In genomic region chr3:125085166-125085565, GRCh38 we compare ENCODE assay signal across 33 cellular contexts.
"Had no signal": no experiment of that assay in that cellular context is flagged by ENCODE, and none has a peak within 500 bp of the region (broad histone marks: within the 10 kb centered on the region; RNA-seq: fewer than 3 reads in every experiment).

No MANE protein-coding gene starts in this region.

- DNase-seq: activated CD4-positive, alpha-beta memory T cell treated with anti-CD3 and anti-CD28 coated beads for 36 hours; activated CD4-positive, alpha-beta T cell treated with anti-CD3 and anti-CD28 coated beads for 36 hours; activated CD4-positive, alpha-beta T cell treated with anti-CD3 and anti-CD28 coated beads, Interleukin-2, amount 10 ng/mL, durations not matched to agents 24 days and 14 days; activated CD4-positive, CD25-positive, alpha-beta regulatory T cell; activated CD4-positive, CD25-positive, alpha-beta regulatory T cell treated with anti-CD3 and anti-CD28 coated beads, Interleukin-2, amount 50 U/mL, for 72 hours; activated CD8-positive, alpha-beta memory T cell treated with anti-CD3 and anti-CD28 coated beads, Interleukin-2, amount 10 ng/mL, durations not matched to agents 7 days and 5 days; activated CD8-positive, alpha-beta memory T cell treated with anti-CD3 and anti-CD28 coated beads, Interleukin-2, amount 50 U/mL, for 4 hours; activated CD8-positive, alpha-beta T cell treated with anti-CD3 and anti-CD28 coated beads, Interleukin-2, amount 10 ng/mL, durations not matched to agents 7 days and 5 days; activated effector memory CD4-positive, alpha-beta T cell treated with anti-CD3 and anti-CD28 coated beads, Interleukin-2, amount 50 U/mL, for 16 hours; activated naive CD4-positive, alpha-beta T cell treated with anti-CD3 and anti-CD28 coated beads for 36 hours; activated naive CD8-positive, alpha-beta T cell treated with anti-CD3 and anti-CD28 coated beads for 36 hours; activated naive CD8-positive, alpha-beta T cell treated with anti-CD3 and anti-CD28 coated beads, Interleukin-2, amount 50 U/mL, for 24 hours; activated T-cell treated with anti-CD3 and anti-CD28 coated beads, Interleukin-2, amount 50 U/mL, for 1 hour; activated T-cell treated with anti-CD3 and anti-CD28 coated beads, Interleukin-2, amount 50 U/mL, for 48 hours; adrenal gland; amygdala; aorta; body of pancreas; caudate nucleus; colonic mucosa; effector CD8-positive, alpha-beta T cell; esophagus squamous epithelium; foreskin melanocyte; T-helper 1 cell; T-helper 17 cell; T1000 had no signal

- H3K27ac Mint-ChIP-seq: activated CD4-positive, alpha-beta memory T cell treated with anti-CD3 and anti-CD28 coated beads for 36 hours; activated CD4-positive, alpha-beta T cell treated with anti-CD3 and anti-CD28 coated beads for 36 hours; activated CD4-positive, alpha-beta T cell treated with anti-CD3 and anti-CD28 coated beads, Interleukin-2, amount 10 ng/mL, durations not matched to agents 24 days and 14 days; activated CD8-positive, alpha-beta memory T cell treated with anti-CD3 and anti-CD28 coated beads, Interleukin-2, amount 10 ng/mL, durations not matched to agents 7 days and 5 days; activated CD8-positive, alpha-beta T cell treated with anti-CD3 and anti-CD28 coated beads, Interleukin-2, amount 10 ng/mL, durations not matched to agents 7 days and 5 days; activated naive CD4-positive, alpha-beta T cell treated with anti-CD3 and anti-CD28 coated beads for 36 hours; activated naive CD4-positive, alpha-beta T cell treated with anti-CD3 and anti-CD28 coated beads, Interleukin-2, amount 50 U/mL, for 24 hours; activated naive CD8-positive, alpha-beta T cell treated with anti-CD3 and anti-CD28 coated beads for 36 hours; activated naive CD8-positive, alpha-beta T cell treated with anti-CD3 and anti-CD28 coated beads, Interleukin-2, amount 50 U/mL, for 24 hours; activated T-helper 1 cell treated with anti-CD3 and anti-CD28 coated beads, Interleukin-12 subunit alpha, Interleukin-12 subunit beta, Interleukin-2, Interleukin-4 antibody, amounts not matched to agents 30 ng/mL and 10 ng/mL and 1 ng/mL, durations not matched to agents 14 hours and 24 hours and 36 hours; activated T-helper 2 cell treated with anti-CD3 and anti-CD28 coated beads, Interferon-gamma antibody, Interleukin-2, Interleukin-4, amounts not matched to agents 10 μg/mL and 5 μg/mL and 100 μg/mL, durations not matched to agents 14 hours and 24 hours and 36 hours; T-helper 17 cell; T-helper 2 cell treated with Interferon-gamma antibody and Interleukin-4, amounts not matched to agents 5 μg/mL and 100 μg/mL, for 36 hours had no signal

- FAIRE-seq: endometrium had no signal

- H3K9me3 ChIP-seq: adrenal gland, body of pancreas, colonic mucosa, esophagus squamous epithelium, gastroesophageal sphincter had no signal

- H3K9me3 Mint-ChIP-seq: activated CD4-positive, alpha-beta memory T cell treated with anti-CD3 and anti-CD28 coated beads for 36 hours; activated CD4-positive, alpha-beta T cell treated with anti-CD3 and anti-CD28 coated beads, Interleukin-2, amount 10 ng/mL, durations not matched to agents 24 days and 14 days; activated naive CD4-positive, alpha-beta T cell treated with anti-CD3 and anti-CD28 coated beads for 36 hours; activated naive CD4-positive, alpha-beta T cell treated with anti-CD3 and anti-CD28 coated beads, Interleukin-2, amount 50 U/mL, for 24 hours; activated naive CD8-positive, alpha-beta T cell treated with anti-CD3 and anti-CD28 coated beads for 36 hours; activated naive CD8-positive, alpha-beta T cell treated with anti-CD3 and anti-CD28 coated beads, Interleukin-2, amount 50 U/mL, for 24 hours; activated T-helper 1 cell treated with anti-CD3 and anti-CD28 coated beads, Interleukin-12 subunit alpha, Interleukin-12 subunit beta, Interleukin-2, Interleukin-4 antibody, amounts not matched to agents 30 ng/mL and 10 ng/mL and 1 ng/mL, durations not matched to agents 14 hours and 24 hours and 36 hours; activated T-helper 2 cell treated with anti-CD3 and anti-CD28 coated beads, Interferon-gamma antibody, Interleukin-2, Interleukin-4, amounts not matched to agents 10 μg/mL and 5 μg/mL and 100 μg/mL, durations not matched to agents 14 hours and 24 hours and 36 hours; T-helper 2 cell treated with Interferon-gamma antibody and Interleukin-4, amounts not matched to agents 5 μg/mL and 100 μg/mL, for 36 hours had no signal

- H3K27ac ChIP-seq: adrenal gland, body of pancreas, colonic mucosa, epithelial cell of prostate, esophagus squamous epithelium, gastroesophageal sphincter had no signal

- H3K27me3 Mint-ChIP-seq: activated CD4-positive, alpha-beta T cell treated with anti-CD3 and anti-CD28 coated beads for 36 hours; activated naive CD4-positive, alpha-beta T cell treated with anti-CD3 and anti-CD28 coated beads, Interleukin-2, amount 50 U/mL, for 24 hours; activated naive CD8-positive, alpha-beta T cell treated with anti-CD3 and anti-CD28 coated beads for 36 hours; T-helper 17 cell had no signal

- H3K36me3 ChIP-seq: adrenal gland, colonic mucosa, gastroesophageal sphincter had no signal

- H3K4me3 Mint-ChIP-seq: activated CD4-positive, alpha-beta memory T cell treated with anti-CD3 and anti-CD28 coated beads for 36 hours; activated CD4-positive, alpha-beta T cell treated with anti-CD3 and anti-CD28 coated beads for 36 hours; activated CD4-positive, alpha-beta T cell treated with anti-CD3 and anti-CD28 coated beads, Interleukin-2, amount 10 ng/mL, durations not matched to agents 24 days and 14 days; activated CD8-positive, alpha-beta memory T cell treated with anti-CD3 and anti-CD28 coated beads, Interleukin-2, amount 10 ng/mL, durations not matched to agents 7 days and 5 days; activated CD8-positive, alpha-beta T cell treated with anti-CD3 and anti-CD28 coated beads, Interleukin-2, amount 10 ng/mL, durations not matched to agents 7 days and 5 days; activated naive CD4-positive, alpha-beta T cell treated with anti-CD3 and anti-CD28 coated beads for 36 hours; activated naive CD4-positive, alpha-beta T cell treated with anti-CD3 and anti-CD28 coated beads, Interleukin-2, amount 50 U/mL, for 24 hours; activated naive CD8-positive, alpha-beta T cell treated with anti-CD3 and anti-CD28 coated beads for 36 hours; activated naive CD8-positive, alpha-beta T cell treated with anti-CD3 and anti-CD28 coated beads, Interleukin-2, amount 50 U/mL, for 24 hours; activated T-helper 1 cell treated with anti-CD3 and anti-CD28 coated beads, Interleukin-12 subunit alpha, Interleukin-12 subunit beta, Interleukin-2, Interleukin-4 antibody, amounts not matched to agents 30 ng/mL and 10 ng/mL and 1 ng/mL, durations not matched to agents 14 hours and 24 hours and 36 hours; T-helper 17 cell; T-helper 2 cell treated with Interferon-gamma antibody and Interleukin-4, amounts not matched to agents 5 μg/mL and 100 μg/mL, for 36 hours had no signal

- H3K27me3 ChIP-seq: adrenal gland, body of pancreas, colonic mucosa, esophagus squamous epithelium, gastroesophageal sphincter had no signal

- H3K4me1 ChIP-seq: adrenal gland, body of pancreas, colonic mucosa, esophagus squamous epithelium, gastroesophageal sphincter had no signal

- H3K36me3 Mint-ChIP-seq: activated CD4-positive, alpha-beta memory T cell treated with anti-CD3 and anti-CD28 coated beads for 36 hours; activated CD8-positive, alpha-beta memory T cell treated with anti-CD3 and anti-CD28 coated beads, Interleukin-2, amount 10 ng/mL, durations not matched to agents 7 days and 5 days; activated naive CD4-positive, alpha-beta T cell treated with anti-CD3 and anti-CD28 coated beads, Interleukin-2, amount 50 U/mL, for 24 hours; activated naive CD8-positive, alpha-beta T cell treated with anti-CD3 and anti-CD28 coated beads for 36 hours had no signal

- H3K4me1 Mint-ChIP-seq: activated CD4-positive, alpha-beta T cell treated with anti-CD3 and anti-CD28 coated beads for 36 hours; activated naive CD4-positive, alpha-beta T cell treated with anti-CD3 and anti-CD28 coated beads, Interleukin-2, amount 50 U/mL, for 24 hours; activated naive CD8-positive, alpha-beta T cell treated with anti-CD3 and anti-CD28 coated beads for 36 hours; activated naive CD8-positive, alpha-beta T cell treated with anti-CD3 and anti-CD28 coated beads, Interleukin-2, amount 50 U/mL, for 24 hours; T-helper 17 cell had no signal

- H3K4me3 ChIP-seq: adrenal gland, body of pancreas, colonic mucosa, esophagus squamous epithelium, gastroesophageal sphincter had no signal

- ATAC-seq: activated CD4-positive, alpha-beta T cell treated with anti-CD3 and anti-CD28 coated beads for 36 hours; activated CD8-positive, alpha-beta memory T cell treated with anti-CD3 and anti-CD28 coated beads, Interleukin-2, amount 10 ng/mL, durations not matched to agents 7 days and 5 days; activated CD8-positive, alpha-beta T cell treated with anti-CD3 and anti-CD28 coated beads, Interleukin-2, amount 10 ng/mL, durations not matched to agents 7 days and 5 days; activated naive CD8-positive, alpha-beta T cell treated with anti-CD3 and anti-CD28 coated beads, Interleukin-2, amount 50 U/mL, for 24 hours; body of pancreas; gastroesophageal sphincter; T-helper 17 cell had no signal
